ENCODE assay signal across 1 cellular context in genomic region chr6:51027283-51028065, GRCh38.
TF ChIP-seq lines count a peak whose summit lies in the region.

No MANE protein-coding gene starts in this region.

TF ChIP-seq in K562, 482 proteins besides CTCF, POLR2A, EP300 and RAD21 (continued from another document and continues in another):
- TF ChIP-seq ZNF280B (CRISPR knock-in tag; IDR thresholded peaks at IDR 0.05) (no peak), CCAR2 (IDR thresholded peaks at IDR 0.05; ENCODE audit: low read depth, low read length) (no peak), MYBL2 (IDR thresholded peaks at IDR 0.05; ENCODE audit: low read depth) (no peak), MYBL2 (CRISPR knock-in tag; IDR thresholded peaks at IDR 0.05; ENCODE audit: borderline replicate concordance) (no peak), HMGXB4 (CRISPR knock-in tag; IDR thresholded peaks at IDR 0.05) (no peak), CREB1 (IDR thresholded peaks at IDR 0.05) (no peak), CREB1 (CRISPR knock-in tag; IDR thresholded peaks at IDR 0.05) (no peak), NCOA1 (IDR thresholded peaks at IDR 0.05; ENCODE audit: low read depth) (peak; percentile 18; the same call in 1 of the 2 replicates), ZBTB49 (CRISPR knock-in tag; IDR thresholded peaks at IDR 0.05; ENCODE audit: borderline replicate concordance) (no peak), ZNF444 (CRISPR knock-in tag; IDR thresholded peaks at IDR 0.05) (no peak), NCOR1 (IDR thresholded peaks at IDR 0.05) (peak; percentile 12; the same call in 1 of the 2 replicates), NCOA2 (IDR thresholded peaks at IDR 0.05; ENCODE audit: partially characterized antibody in 2 of 2) (no peak), MBD2 (IDR thresholded peaks at IDR 0.05; ENCODE audit: borderline replicate concordance, low read depth) (no peak), ZNF778 (CRISPR knock-in tag; IDR thresholded peaks at IDR 0.05) (no peak), SIN3B (IDR thresholded peaks at IDR 0.05; ENCODE audit: low read depth) (no peak), CSDE1 (IDR thresholded peaks at IDR 0.05) (no peak), CREM (IDR thresholded peaks at IDR 0.05; ENCODE audit: low read depth) (no peak), ZNF212 (CRISPR knock-in tag; IDR thresholded peaks at IDR 0.05) (peak; percentile 96), CREB3 (tag; conservative IDR thresholded peaks at IDR 0.05; ENCODE audit: low read depth) (no peak), ZNF764 (CRISPR knock-in tag; IDR thresholded peaks at IDR 0.05; ENCODE audit: low read depth) (no peak), CBFB (CRISPR knock-in tag; IDR thresholded peaks at IDR 0.05) (no peak), ZSCAN32 (CRISPR knock-in tag; IDR thresholded peaks at IDR 0.05) (no peak), HNRNPUL1 (IDR thresholded peaks at IDR 0.05; ENCODE audit: low read length) (no peak), POU5F1 (IDR thresholded peaks at IDR 0.05; ENCODE audit: borderline replicate concordance, low read depth, low read length, partially characterized antibody) (no peak), EGR1 (conservative IDR thresholded peaks at IDR 0.05) (0 out of 2 replicates have a peak, but pooled peaks have one; percentile 13), CBX5 (IDR thresholded peaks at IDR 0.05; ENCODE audit: borderline replicate concordance, low read depth) (no peak), AFF4 (CRISPR knock-in tag; IDR thresholded peaks at IDR 0.05) (no peak), OTX1 (CRISPR knock-in tag; IDR thresholded peaks at IDR 0.05) (peak; percentile 89), ZNF644 (tag; IDR thresholded peaks at IDR 0.05; ENCODE audit: low read depth) (no peak), MCM3 (IDR thresholded peaks at IDR 0.05) (peak; percentile 98), ZNF143 (CRISPR knock-in tag; IDR thresholded peaks at IDR 0.05) (no peak), TGIF2 (CRISPR knock-in tag; IDR thresholded peaks at IDR 0.05) (no peak), KDM2B (CRISPR knock-in tag; IDR thresholded peaks at IDR 0.05) (no peak), ESRRB (CRISPR knock-in tag; IDR thresholded peaks at IDR 0.05; ENCODE audit: borderline replicate concordance) (no peak), NR4A1 (CRISPR knock-in tag; IDR thresholded peaks at IDR 0.05) (no peak), NR4A1 (tag; IDR thresholded peaks at IDR 0.05) (no peak), IFI16 (CRISPR knock-in tag; IDR thresholded peaks at IDR 0.05) (no peak), RFX5 (IDR thresholded peaks at IDR 0.05; ENCODE audit: low read depth, low read length) (no peak), SMAD1 (IDR thresholded peaks at IDR 0.05; ENCODE audit: low read depth, low read length, partially characterized antibody) (no peak), TCF3 (CRISPR knock-in tag; IDR thresholded peaks at IDR 0.05) (no peak; the same call in 1 of the 2 replicates), DDX20 (tag; IDR thresholded peaks at IDR 0.05; ENCODE audit: low read depth) (no peak; the same call in 1 of the 2 replicates), ZNF561 (CRISPR knock-in tag; conservative IDR thresholded peaks at IDR 0.05) (no peak), GTF2E2 (tag; IDR thresholded peaks at IDR 0.05) (no peak), DIDO1 (tag; IDR thresholded peaks at IDR 0.05; ENCODE audit: low read depth) (peak; percentile 87), ZEB2 (IDR thresholded peaks at IDR 0.05) (peak; percentile 31; the same call in 1 of the 2 replicates), LARP7 (IDR thresholded peaks at IDR 0.05) (0 out of 2 replicates have a peak, but pooled peaks have one; percentile 77), KAT8 (IDR thresholded peaks at IDR 0.05; ENCODE audit: low read depth) (no peak), GABPA (tag; conservative IDR thresholded peaks at IDR 0.05; ENCODE audit: low read depth) (no peak), HEY1 (CRISPR knock-in tag; IDR thresholded peaks at IDR 0.05; ENCODE audit: borderline replicate concordance) (no peak), ZNF134 (CRISPR knock-in tag; conservative IDR thresholded peaks at IDR 0.05) (no peak), HIVEP1 (CRISPR knock-in tag; IDR thresholded peaks at IDR 0.05) (no peak), KLF13 (tag; IDR thresholded peaks at IDR 0.05; ENCODE audit: borderline replicate concordance, low read depth) (no peak), KAT7 (CRISPR knock-in tag; IDR thresholded peaks at IDR 0.05; ENCODE audit: borderline replicate concordance) (no peak), ZNF584 (CRISPR knock-in tag; IDR thresholded peaks at IDR 0.05; ENCODE audit: low read depth) (no peak), NELFE (IDR thresholded peaks at IDR 0.05; ENCODE audit: insufficient read depth, insufficient read length) (no peak), FOXA3 (CRISPR knock-in tag; conservative IDR thresholded peaks at IDR 0.05 in 1 of 2, IDR thresholded peaks at IDR 0.05 in 1 of 2) (no peak)
- TF ChIP-seq, protein P1, sequence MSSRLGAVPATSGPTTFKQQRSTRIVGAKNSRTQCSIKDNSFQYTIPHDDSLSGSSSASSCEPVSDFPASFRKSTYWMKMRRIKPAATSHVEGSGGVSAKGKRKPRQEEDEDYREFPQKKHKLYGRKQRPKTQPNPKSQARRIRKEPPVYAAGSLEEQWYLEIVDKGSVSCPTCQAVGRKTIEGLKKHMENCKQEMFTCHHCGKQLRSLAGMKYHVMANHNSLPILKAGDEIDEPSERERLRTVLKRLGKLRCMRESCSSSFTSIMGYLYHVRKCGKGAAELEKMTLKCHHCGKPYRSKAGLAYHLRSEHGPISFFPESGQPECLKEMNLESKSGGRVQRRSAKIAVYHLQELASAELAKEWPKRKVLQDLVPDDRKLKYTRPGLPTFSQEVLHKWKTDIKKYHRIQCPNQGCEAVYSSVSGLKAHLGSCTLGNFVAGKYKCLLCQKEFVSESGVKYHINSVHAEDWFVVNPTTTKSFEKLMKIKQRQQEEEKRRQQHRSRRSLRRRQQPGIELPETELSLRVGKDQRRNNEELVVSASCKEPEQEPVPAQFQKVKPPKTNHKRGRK (tag; IDR thresholded peaks at IDR 0.05) = no peak
- TF ChIP-seq, protein P2, sequence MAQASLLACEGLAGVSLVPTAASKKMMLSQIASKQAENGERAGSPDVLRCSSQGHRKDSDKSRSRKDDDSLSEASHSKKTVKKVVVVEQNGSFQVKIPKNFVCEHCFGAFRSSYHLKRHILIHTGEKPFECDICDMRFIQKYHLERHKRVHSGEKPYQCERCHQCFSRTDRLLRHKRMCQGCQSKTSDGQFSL (CRISPR knock-in tag; IDR thresholded peaks at IDR 0.05) = no peak
- TF ChIP-seq, protein P2 (tag; IDR thresholded peaks at IDR 0.05) = no peak
- TF ChIP-seq, protein P3, sequence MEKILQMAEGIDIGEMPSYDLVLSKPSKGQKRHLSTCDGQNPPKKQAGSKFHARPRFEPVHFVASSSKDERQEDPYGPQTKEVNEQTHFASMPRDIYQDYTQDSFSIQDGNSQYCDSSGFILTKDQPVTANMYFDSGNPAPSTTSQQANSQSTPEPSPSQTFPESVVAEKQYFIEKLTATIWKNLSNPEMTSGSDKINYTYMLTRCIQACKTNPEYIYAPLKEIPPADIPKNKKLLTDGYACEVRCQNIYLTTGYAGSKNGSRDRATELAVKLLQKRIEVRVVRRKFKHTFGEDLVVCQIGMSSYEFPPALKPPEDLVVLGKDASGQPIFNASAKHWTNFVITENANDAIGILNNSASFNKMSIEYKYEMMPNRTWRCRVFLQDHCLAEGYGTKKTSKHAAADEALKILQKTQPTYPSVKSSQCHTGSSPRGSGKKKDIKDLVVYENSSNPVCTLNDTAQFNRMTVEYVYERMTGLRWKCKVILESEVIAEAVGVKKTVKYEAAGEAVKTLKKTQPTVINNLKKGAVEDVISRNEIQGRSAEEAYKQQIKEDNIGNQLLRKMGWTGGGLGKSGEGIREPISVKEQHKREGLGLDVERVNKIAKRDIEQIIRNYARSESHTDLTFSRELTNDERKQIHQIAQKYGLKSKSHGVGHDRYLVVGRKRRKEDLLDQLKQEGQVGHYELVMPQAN (IDR thresholded peaks at IDR 0.05; ENCODE audit: borderline replicate concordance) = no peak
- TF ChIP-seq, protein P4, sequence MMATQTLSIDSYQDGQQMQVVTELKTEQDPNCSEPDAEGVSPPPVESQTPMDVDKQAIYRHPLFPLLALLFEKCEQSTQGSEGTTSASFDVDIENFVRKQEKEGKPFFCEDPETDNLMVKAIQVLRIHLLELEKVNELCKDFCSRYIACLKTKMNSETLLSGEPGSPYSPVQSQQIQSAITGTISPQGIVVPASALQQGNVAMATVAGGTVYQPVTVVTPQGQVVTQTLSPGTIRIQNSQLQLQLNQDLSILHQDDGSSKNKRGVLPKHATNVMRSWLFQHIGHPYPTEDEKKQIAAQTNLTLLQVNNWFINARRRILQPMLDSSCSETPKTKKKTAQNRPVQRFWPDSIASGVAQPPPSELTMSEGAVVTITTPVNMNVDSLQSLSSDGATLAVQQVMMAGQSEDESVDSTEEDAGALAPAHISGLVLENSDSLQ (IDR thresholded peaks at IDR 0.05) = no peak
